15 cellular contexts compared by ENCODE assay signal in genomic region chr5:110940136-110940535, GRCh38.
DNase-seq lines count a peak whose midpoint lies in the region; FAIRE-seq and TF ChIP-seq lines count a peak whose summit lies in the region.
"Had no signal": no experiment of that assay in that cellular context is flagged by ENCODE, and none has a peak within 500 bp of the region (broad histone marks: within the 10 kb centered on the region; RNA-seq: fewer than 3 reads in every experiment).

No MANE protein-coding gene starts in this region.

- H3K4me3 Mint-ChIP-seq in astrocyte (ENCODE audit: unreplicated experiment), result no peak overlapping the region
- H3K4me3 Mint-ChIP-seq in activated naive CD4-positive, alpha-beta T cell treated with anti-CD3 and anti-CD28 coated beads for 36 hours, result no peak overlapping the region
- H3K4me3 Mint-ChIP-seq: CD4-positive, CD25-positive, alpha-beta regulatory T cell had no signal

- H3K4me1 ChIP-seq in astrocyte (ENCODE audit: insufficient read depth, low read length) (no peaks in the 10 kb centered on the region), SK-N-SH (ENCODE audit: control insufficient read depth in 1 of 2, insufficient read depth in 2 of 2, low read depth in 1 of 2, low read length in 1 of 2) (no peaks in the 10 kb centered on the region)
- H3K4me1 ChIP-seq: BLaER1 treated with 17β-estradiol and CSF1 and Interleukin-3, amounts not matched to agents 10 nM and 100 nM had no signal

- H3K27ac Mint-ChIP-seq in astrocyte (ENCODE audit: unreplicated experiment), result no peak overlapping the region
- H3K27ac Mint-ChIP-seq in activated naive CD4-positive, alpha-beta T cell treated with anti-CD3 and anti-CD28 coated beads for 36 hours, result no peak overlapping the region
- H3K27ac Mint-ChIP-seq: CD4-positive, CD25-positive, alpha-beta regulatory T cell had no signal

- H3K79me2 ChIP-seq in astrocyte (ENCODE audit: insufficient read depth, low read length) (no peaks in the 10 kb centered on the region), SK-N-SH (ENCODE audit: insufficient read depth) (no peaks in the 10 kb centered on the region)

- H3K9ac ChIP-seq in astrocyte (ENCODE audit: low read length) (no peak overlapping the region), SK-N-SH (no peak overlapping the region)
- H3K9ac ChIP-seq: BLaER1 treated with 17β-estradiol and CSF1 and Interleukin-3, amounts not matched to agents 10 nM and 100 nM had no signal

- H4K20me1 ChIP-seq in astrocyte (ENCODE audit: insufficient read depth, low read length) (no peaks in the 10 kb centered on the region), SK-N-SH (ENCODE audit: insufficient read depth) (no peaks in the 10 kb centered on the region)
- H4K20me1 ChIP-seq: BLaER1 treated with 17β-estradiol and CSF1 and Interleukin-3, amounts not matched to agents 10 nM and 100 nM had no signal

- H3K36me3 Mint-ChIP-seq in astrocyte (ENCODE audit: low read depth, unreplicated experiment), result no peaks in the 10 kb centered on the region
- H3K36me3 Mint-ChIP-seq in activated naive CD4-positive, alpha-beta T cell treated with anti-CD3 and anti-CD28 coated beads for 36 hours (ENCODE audit: low read depth), result no peaks in the 10 kb centered on the region
- H3K36me3 Mint-ChIP-seq: CD4-positive, CD25-positive, alpha-beta regulatory T cell had no signal

- H3K4me2 ChIP-seq in astrocyte (ENCODE audit: low read length) (no peak overlapping the region), SK-N-SH (no peak overlapping the region)
- H3K4me2 ChIP-seq: BLaER1 treated with 17β-estradiol and CSF1 and Interleukin-3, amounts not matched to agents 10 nM and 100 nM had no signal

- no peaks in the 10 kb centered on the region for H3K4me1 Mint-ChIP-seq in astrocyte (ENCODE audit: low read depth, unreplicated experiment)
- no peaks in the 10 kb centered on the region for H3K4me1 Mint-ChIP-seq in activated naive CD4-positive, alpha-beta T cell treated with anti-CD3 and anti-CD28 coated beads for 36 hours (ENCODE audit: low read depth)
- H3K4me1 Mint-ChIP-seq: CD4-positive, CD25-positive, alpha-beta regulatory T cell had no signal

- 33% methylated on average over 1 of the region's 6 CpGs for WGBS in SK-N-SH (ENCODE audit: low lambda C conversion rate)

- H3K9me3 Mint-ChIP-seq in astrocyte (ENCODE audit: unreplicated experiment), result peaks cover under 1% of the 10 kb centered on the region
- H3K9me3 Mint-ChIP-seq in activated naive CD4-positive, alpha-beta T cell treated with anti-CD3 and anti-CD28 coated beads for 36 hours, result no peaks in the 10 kb centered on the region

- H3K9me2 ChIP-seq in SK-N-SH, result no peaks in the 10 kb centered on the region

- no peaks in the 10 kb centered on the region for H3K9me3 ChIP-seq in astrocyte (ENCODE audit: insufficient read depth, low read depth, low read length)
- H3K9me3 ChIP-seq in SK-N-SH, result no peaks in the 10 kb centered on the region

- POLR2A ChIA-PET in SK-N-SH (lab: Yijun Ruan, JAX), result no interaction called here

- no peak overlapping the region for H3K4me3 ChIP-seq in astrocyte (ENCODE audit: insufficient read depth, low read depth, low read length)
- H3K4me3 ChIP-seq in SK-N-SH (ENCODE audit: low read depth in 2 of 2, low read length in 1 of 2), result no peak overlapping the region
- no peak overlapping the region for H3K4me3 ChIP-seq in H7 (ENCODE audit: insufficient read depth, low read depth, low read length)
- H3K4me3 ChIP-seq: BLaER1 treated with 17β-estradiol and CSF1 and Interleukin-3, amounts not matched to agents 10 nM and 100 nM had no signal

- H3K27me3 Mint-ChIP-seq in astrocyte (ENCODE audit: low read depth, unreplicated experiment), result peaks cover 5% of the 10 kb centered on the region
- H3K27me3 Mint-ChIP-seq in activated naive CD4-positive, alpha-beta T cell treated with anti-CD3 and anti-CD28 coated beads for 36 hours (ENCODE audit: low read depth), result peaks cover 14% of the 10 kb centered on the region
- H3K27me3 Mint-ChIP-seq: CD4-positive, CD25-positive, alpha-beta regulatory T cell had no signal

- H2AFZ ChIP-seq in astrocyte (ENCODE audit: low read depth, low read length), result no peak overlapping the region
- no peak overlapping the region for H2AFZ ChIP-seq in SK-N-SH (ENCODE audit: low read depth)

- H3K27me3 ChIP-seq in astrocyte (ENCODE audit: insufficient read depth, low read length), result no peaks in the 10 kb centered on the region
- H3K27me3 ChIP-seq in SK-N-SH (ENCODE audit: insufficient read depth), result no peaks in the 10 kb centered on the region
- no peaks in the 10 kb centered on the region for H3K27me3 ChIP-seq in H7 (ENCODE audit: control insufficient read depth, insufficient read depth, low read length)
- H3K27me3 ChIP-seq: BLaER1 treated with 17β-estradiol and CSF1 and Interleukin-3, amounts not matched to agents 10 nM and 100 nM had no signal

- TF ChIP-seq RAD21 in SK-N-SH (IDR thresholded peaks at IDR 0.05; ENCODE audit: low read length), result no peak

- H3K36me3 ChIP-seq in astrocyte (ENCODE audit: insufficient read depth, low read length), result no peaks in the 10 kb centered on the region
- H3K36me3 ChIP-seq in SK-N-SH (replicated peaks in 1 of 2; ENCODE audit: control insufficient read depth in 1 of 2, insufficient read depth in 2 of 2, low read length in 1 of 2), result no peaks in the 10 kb centered on the region
- no peaks in the 10 kb centered on the region for H3K36me3 ChIP-seq in H7 (replicated peaks; ENCODE audit: control insufficient read depth, insufficient read depth, low read length)
- H3K36me3 ChIP-seq: BLaER1 treated with 17β-estradiol and CSF1 and Interleukin-3, amounts not matched to agents 10 nM and 100 nM had no signal

- H3K27ac ChIP-seq in astrocyte (ENCODE audit: low read depth, low read length) (no peak overlapping the region), SK-N-SH (ENCODE audit: low read depth in 2 of 2, low read length in 1 of 2) (no peak overlapping the region)
- H3K27ac ChIP-seq: BLaER1 treated with 17β-estradiol and CSF1 and Interleukin-3, amounts not matched to agents 10 nM and 100 nM had no signal

- no peak for FAIRE-seq in astrocyte (lab: Jason Lieb, UNC)
- FAIRE-seq: GM12892, H54 had no signal

- DNase-seq in Daoy (ENCODE audit: low read depth), result peak; percentile 28
- peak; percentile 11 for DNase-seq in HT1080 (ENCODE audit: low read depth)
- peak; percentile 35 for DNase-seq in astrocyte (ENCODE audit: low read depth)
- peak; percentile 2 for DNase-seq in kidney tubule cell (ENCODE audit: low spot score)
- DNase-seq in activated naive CD4-positive, alpha-beta T cell treated with anti-CD3 and anti-CD28 coated beads for 36 hours, result no peak
- DNase-seq in SK-N-SH, result no peak
- no peak for DNase-seq in H7
- no peak for DNase-seq in NCI-H345 (lab: John Stamatoyannopoulos, UW)
- DNase-seq: 8988T; CD4-positive, CD25-positive, alpha-beta regulatory T cell; DMS53; GDM1 had no signal

- TF ChIP-seq CTCF in astrocyte (IDR thresholded peaks at IDR 0.05; ENCODE audit: insufficient read depth, low read depth, low read length) (no peak), SK-N-SH (IDR thresholded peaks at IDR 0.05) (no peak)

- CTCF ChIA-PET in activated naive CD4-positive, alpha-beta T cell treated with anti-CD3 and anti-CD28 coated beads for 36 hours (lab: Charles Lee), result no interaction called here
- CTCF ChIA-PET in SK-N-SH (lab: Yijun Ruan, JAX), result no interaction called here

- no peaks in the 10 kb centered on the region for H3F3A ChIP-seq in SK-N-SH (replicated peaks; ENCODE audit: insufficient read depth)

- no peak for TF ChIP-seq EP300 in SK-N-SH (IDR thresholded peaks at IDR 0.05; ENCODE audit: borderline replicate concordance in 1 of 2, low read depth in 1 of 2, low read length in 1 of 2)

- intact Hi-C loops in activated naive CD4-positive, alpha-beta T cell treated with anti-CD3 and anti-CD28 coated beads for 36 hours (cut with micrococcal nuclease), result no loop called here

TF ChIP-seq in SK-N-SH, 30 proteins besides CTCF, POLR2A, EP300 and RAD21:
- TF ChIP-seq SIN3A (IDR thresholded peaks at IDR 0.05; ENCODE audit: borderline replicate concordance, low read depth, low read length) (no peak), RCOR1 (IDR thresholded peaks at IDR 0.05; ENCODE audit: low read length) (no peak), USF1 (IDR thresholded peaks at IDR 0.05; ENCODE audit: borderline replicate concordance, low read depth) (no peak), GATA2 (CRISPR knock-in tag; IDR thresholded peaks at IDR 0.05) (no peak), NFIC (IDR thresholded peaks at IDR 0.05; ENCODE audit: borderline replicate concordance) (no peak)
TF ChIP-seq in SK-N-SH: peak in this region for 0.

Comparison
In these comparisons a context has a peak if more than half of its experiments do, and no peak if none do; other contexts are left out.
1. DNase-seq: peak in Daoy (single experiment), HT1080 (single experiment), astrocyte (single experiment) and kidney tubule cell (single experiment); none in activated naive CD4-positive, alpha-beta T cell treated with anti-CD3 and anti-CD28 coated beads for 36 hours (single experiment), SK-N-SH (single experiment), H7 (single experiment) and NCI-H345 (single experiment).